Comparison of ENCODE assay signal across 1 cellular context in the genomic region with DNA sequence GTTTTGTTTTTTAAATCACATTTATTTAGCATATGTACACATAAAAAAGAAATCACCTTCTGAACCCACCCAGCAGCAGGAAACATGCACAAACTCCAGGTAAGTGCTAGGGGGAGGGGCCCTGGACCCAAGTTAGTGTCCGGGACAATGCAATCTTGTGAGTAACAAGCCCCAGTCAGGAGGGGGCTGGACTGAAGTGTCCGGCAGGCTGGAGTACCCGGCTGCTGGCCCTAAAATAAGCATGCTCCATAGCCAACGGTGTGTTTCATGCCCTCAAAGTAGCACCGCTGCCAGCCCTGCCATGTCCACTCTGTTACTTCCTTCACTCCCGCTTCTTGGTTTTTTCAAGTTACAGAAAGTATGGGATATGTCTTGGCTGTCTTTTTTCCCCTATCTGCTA.
TF ChIP-seq lines count a peak whose summit lies in the region.

No MANE protein-coding gene starts in this region.

TF ChIP-seq in GM23338, 12 proteins besides CTCF, POLR2A, EP300 and RAD21 (continued from another document):
- TF ChIP-seq, protein P1, sequence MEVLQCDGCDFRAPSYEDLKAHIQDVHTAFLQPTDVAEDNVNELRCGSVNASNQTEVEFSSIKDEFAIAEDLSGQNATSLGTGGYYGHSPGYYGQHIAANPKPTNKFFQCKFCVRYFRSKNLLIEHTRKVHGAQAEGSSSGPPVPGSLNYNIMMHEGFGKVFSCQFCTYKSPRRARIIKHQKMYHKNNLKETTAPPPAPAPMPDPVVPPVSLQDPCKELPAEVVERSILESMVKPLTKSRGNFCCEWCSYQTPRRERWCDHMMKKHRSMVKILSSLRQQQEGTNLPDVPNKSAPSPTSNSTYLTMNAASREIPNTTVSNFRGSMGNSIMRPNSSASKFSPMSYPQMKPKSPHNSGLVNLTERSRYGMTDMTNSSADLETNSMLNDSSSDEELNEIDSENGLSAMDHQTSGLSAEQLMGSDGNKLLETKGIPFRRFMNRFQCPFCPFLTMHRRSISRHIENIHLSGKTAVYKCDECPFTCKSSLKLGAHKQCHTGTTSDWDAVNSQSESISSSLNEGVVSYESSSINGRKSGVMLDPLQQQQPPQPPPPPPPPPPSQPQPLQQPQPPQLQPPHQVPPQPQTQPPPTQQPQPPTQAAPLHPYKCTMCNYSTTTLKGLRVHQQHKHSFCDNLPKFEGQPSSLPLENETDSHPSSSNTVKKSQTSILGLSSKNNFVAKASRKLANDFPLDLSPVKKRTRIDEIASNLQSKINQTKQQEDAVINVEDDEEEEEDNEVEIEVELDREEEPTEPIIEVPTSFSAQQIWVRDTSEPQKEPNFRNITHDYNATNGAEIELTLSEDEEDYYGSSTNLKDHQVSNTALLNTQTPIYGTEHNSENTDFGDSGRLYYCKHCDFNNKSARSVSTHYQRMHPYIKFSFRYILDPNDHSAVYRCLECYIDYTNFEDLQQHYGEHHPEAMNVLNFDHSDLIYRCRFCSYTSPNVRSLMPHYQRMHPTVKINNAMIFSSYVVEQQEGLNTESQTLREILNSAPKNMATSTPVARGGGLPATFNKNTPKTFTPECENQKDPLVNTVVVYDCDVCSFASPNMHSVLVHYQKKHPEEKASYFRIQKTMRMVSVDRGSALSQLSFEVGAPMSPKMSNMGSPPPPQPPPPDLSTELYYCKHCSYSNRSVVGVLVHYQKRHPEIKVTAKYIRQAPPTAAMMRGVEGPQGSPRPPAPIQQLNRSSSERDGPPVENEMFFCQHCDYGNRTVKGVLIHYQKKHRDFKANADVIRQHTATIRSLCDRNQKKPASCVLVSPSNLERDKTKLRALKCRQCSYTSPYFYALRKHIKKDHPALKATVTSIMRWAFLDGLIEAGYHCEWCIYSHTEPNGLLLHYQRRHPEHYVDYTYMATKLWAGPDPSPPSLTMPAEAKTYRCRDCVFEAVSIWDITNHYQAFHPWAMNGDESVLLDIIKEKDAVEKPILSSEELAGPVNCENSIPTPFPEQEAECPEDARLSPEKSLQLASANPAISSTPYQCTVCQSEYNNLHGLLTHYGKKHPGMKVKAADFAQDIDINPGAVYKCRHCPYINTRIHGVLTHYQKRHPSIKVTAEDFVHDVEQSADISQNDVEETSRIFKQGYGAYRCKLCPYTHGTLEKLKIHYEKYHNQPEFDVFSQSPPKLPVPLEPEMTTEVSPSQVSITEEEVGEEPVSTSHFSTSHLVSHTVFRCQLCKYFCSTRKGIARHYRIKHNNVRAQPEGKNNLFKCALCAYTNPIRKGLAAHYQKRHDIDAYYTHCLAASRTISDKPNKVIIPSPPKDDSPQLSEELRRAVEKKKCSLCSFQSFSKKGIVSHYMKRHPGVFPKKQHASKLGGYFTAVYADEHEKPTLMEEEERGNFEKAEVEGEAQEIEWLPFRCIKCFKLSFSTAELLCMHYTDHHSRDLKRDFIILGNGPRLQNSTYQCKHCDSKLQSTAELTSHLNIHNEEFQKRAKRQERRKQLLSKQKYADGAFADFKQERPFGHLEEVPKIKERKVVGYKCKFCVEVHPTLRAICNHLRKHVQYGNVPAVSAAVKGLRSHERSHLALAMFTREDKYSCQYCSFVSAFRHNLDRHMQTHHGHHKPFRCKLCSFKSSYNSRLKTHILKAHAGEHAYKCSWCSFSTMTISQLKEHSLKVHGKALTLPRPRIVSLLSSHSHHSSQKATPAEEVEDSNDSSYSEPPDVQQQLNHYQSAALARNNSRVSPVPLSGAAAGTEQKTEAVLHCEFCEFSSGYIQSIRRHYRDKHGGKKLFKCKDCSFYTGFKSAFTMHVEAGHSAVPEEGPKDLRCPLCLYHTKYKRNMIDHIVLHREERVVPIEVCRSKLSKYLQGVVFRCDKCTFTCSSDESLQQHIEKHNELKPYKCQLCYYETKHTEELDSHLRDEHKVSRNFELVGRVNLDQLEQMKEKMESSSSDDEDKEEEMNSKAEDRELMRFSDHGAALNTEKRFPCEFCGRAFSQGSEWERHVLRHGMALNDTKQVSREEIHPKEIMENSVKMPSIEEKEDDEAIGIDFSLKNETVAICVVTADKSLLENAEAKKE (CRISPR knock-in tag; IDR thresholded peaks at IDR 0.05): no peak
